1 cellular context compared by ENCODE assay signal in the genomic region with DNA sequence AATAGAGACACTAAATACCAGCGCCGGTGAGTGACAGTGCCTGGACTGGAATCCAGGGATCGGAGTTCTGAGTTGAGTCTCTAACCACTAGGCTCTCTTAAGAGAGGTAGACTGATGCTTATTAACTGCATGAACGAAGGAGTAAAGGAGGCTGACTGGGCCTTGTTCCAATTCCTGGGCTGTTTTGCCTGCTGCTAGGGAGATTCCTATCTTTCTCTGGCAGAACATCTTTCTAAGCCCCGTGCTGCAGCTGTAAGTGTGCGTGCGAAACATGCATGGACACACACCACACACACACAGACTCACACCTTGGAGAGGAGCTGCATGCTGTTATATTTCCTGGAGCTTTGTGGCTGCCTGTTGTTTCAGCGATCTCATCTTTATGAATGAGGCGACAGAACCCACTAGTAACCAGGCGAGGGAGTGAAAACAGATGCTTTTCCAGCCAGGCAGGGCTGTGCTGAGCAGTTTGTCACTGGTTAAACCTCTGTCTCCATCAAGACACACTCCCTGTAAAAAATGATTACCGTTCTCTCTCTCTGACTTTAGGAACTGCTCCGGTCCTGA.
TF ChIP-seq lines count a peak whose summit lies in the region.

No MANE protein-coding gene starts in this region.

TF ChIP-seq in K562, 482 proteins besides CTCF, POLR2A, EP300 and RAD21 (continued from another document and continues in another):
- TF ChIP-seq, protein P1, sequence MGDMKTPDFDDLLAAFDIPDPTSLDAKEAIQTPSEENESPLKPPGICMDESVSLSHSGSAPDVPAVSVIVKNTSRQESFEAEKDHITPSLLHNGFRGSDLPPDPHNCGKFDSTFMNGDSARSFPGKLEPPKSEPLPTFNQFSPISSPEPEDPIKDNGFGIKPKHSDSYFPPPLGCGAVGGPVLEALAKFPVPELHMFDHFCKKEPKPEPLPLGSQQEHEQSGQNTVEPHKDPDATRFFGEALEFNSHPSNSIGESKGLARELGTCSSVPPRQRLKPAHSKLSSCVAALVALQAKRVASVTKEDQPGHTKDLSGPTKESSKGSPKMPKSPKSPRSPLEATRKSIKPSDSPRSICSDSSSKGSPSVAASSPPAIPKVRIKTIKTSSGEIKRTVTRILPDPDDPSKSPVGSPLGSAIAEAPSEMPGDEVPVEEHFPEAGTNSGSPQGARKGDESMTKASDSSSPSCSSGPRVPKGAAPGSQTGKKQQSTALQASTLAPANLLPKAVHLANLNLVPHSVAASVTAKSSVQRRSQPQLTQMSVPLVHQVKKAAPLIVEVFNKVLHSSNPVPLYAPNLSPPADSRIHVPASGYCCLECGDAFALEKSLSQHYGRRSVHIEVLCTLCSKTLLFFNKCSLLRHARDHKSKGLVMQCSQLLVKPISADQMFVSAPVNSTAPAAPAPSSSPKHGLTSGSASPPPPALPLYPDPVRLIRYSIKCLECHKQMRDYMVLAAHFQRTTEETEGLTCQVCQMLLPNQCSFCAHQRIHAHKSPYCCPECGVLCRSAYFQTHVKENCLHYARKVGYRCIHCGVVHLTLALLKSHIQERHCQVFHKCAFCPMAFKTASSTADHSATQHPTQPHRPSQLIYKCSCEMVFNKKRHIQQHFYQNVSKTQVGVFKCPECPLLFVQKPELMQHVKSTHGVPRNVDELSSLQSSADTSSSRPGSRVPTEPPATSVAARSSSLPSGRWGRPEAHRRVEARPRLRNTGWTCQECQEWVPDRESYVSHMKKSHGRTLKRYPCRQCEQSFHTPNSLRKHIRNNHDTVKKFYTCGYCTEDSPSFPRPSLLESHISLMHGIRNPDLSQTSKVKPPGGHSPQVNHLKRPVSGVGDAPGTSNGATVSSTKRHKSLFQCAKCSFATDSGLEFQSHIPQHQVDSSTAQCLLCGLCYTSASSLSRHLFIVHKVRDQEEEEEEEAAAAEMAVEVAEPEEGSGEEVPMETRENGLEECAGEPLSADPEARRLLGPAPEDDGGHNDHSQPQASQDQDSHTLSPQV (IDR thresholded peaks at IDR 0.05): peak; percentile 80
- TF ChIP-seq ZNF239 (CRISPR knock-in tag; IDR thresholded peaks at IDR 0.05) (peak; percentile 10; the same call in 1 of the 2 replicates), NFIC (IDR thresholded peaks at IDR 0.05) (peak; percentile 76), MCM5 (IDR thresholded peaks at IDR 0.05; ENCODE audit: low read depth) (no peak), CAMTA2 (CRISPR knock-in tag; conservative IDR thresholded peaks at IDR 0.05) (no peak), PTRF (tag; IDR thresholded peaks at IDR 0.05) (peak; percentile 44; the same call in 1 of the 2 replicates), KDM1A (IDR thresholded peaks at IDR 0.05) (peak; percentile 41 to 65; a peak in 2 of 4 replicates), BRD9 (IDR thresholded peaks at IDR 0.05; ENCODE audit: low read depth, partially characterized antibody) (no peak), IRF2 (CRISPR knock-in tag; IDR thresholded peaks at IDR 0.05) (no peak), FOXJ2 (tag; IDR thresholded peaks at IDR 0.05) (peak; percentile 86; the same call in 1 of the 2 replicates)
- TF ChIP-seq, protein P2, sequence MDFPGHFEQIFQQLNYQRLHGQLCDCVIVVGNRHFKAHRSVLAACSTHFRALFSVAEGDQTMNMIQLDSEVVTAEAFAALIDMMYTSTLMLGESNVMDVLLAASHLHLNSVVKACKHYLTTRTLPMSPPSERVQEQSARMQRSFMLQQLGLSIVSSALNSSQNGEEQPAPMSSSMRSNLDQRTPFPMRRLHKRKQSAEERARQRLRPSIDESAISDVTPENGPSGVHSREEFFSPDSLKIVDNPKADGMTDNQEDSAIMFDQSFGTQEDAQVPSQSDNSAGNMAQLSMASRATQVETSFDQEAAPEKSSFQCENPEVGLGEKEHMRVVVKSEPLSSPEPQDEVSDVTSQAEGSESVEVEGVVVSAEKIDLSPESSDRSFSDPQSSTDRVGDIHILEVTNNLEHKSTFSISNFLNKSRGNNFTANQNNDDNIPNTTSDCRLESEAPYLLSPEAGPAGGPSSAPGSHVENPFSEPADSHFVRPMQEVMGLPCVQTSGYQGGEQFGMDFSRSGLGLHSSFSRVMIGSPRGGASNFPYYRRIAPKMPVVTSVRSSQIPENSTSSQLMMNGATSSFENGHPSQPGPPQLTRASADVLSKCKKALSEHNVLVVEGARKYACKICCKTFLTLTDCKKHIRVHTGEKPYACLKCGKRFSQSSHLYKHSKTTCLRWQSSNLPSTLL (IDR thresholded peaks at IDR 0.05): no peak
- TF ChIP-seq, protein P3, sequence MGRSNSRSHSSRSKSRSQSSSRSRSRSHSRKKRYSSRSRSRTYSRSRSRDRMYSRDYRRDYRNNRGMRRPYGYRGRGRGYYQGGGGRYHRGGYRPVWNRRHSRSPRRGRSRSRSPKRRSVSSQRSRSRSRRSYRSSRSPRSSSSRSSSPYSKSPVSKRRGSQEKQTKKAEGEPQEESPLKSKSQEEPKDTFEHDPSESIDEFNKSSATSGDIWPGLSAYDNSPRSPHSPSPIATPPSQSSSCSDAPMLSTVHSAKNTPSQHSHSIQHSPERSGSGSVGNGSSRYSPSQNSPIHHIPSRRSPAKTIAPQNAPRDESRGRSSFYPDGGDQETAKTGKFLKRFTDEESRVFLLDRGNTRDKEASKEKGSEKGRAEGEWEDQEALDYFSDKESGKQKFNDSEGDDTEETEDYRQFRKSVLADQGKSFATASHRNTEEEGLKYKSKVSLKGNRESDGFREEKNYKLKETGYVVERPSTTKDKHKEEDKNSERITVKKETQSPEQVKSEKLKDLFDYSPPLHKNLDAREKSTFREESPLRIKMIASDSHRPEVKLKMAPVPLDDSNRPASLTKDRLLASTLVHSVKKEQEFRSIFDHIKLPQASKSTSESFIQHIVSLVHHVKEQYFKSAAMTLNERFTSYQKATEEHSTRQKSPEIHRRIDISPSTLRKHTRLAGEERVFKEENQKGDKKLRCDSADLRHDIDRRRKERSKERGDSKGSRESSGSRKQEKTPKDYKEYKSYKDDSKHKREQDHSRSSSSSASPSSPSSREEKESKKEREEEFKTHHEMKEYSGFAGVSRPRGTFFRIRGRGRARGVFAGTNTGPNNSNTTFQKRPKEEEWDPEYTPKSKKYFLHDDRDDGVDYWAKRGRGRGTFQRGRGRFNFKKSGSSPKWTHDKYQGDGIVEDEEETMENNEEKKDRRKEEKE (IDR thresholded peaks at IDR 0.05; ENCODE audit: borderline replicate concordance in 1 of 2, control insufficient read depth in 1 of 2, low read depth in 2 of 2, low read length in 1 of 2): peak in 1 of 2 experiments; percentile 5; a peak in 1 of 4 replicates
- TF ChIP-seq, protein P4, sequence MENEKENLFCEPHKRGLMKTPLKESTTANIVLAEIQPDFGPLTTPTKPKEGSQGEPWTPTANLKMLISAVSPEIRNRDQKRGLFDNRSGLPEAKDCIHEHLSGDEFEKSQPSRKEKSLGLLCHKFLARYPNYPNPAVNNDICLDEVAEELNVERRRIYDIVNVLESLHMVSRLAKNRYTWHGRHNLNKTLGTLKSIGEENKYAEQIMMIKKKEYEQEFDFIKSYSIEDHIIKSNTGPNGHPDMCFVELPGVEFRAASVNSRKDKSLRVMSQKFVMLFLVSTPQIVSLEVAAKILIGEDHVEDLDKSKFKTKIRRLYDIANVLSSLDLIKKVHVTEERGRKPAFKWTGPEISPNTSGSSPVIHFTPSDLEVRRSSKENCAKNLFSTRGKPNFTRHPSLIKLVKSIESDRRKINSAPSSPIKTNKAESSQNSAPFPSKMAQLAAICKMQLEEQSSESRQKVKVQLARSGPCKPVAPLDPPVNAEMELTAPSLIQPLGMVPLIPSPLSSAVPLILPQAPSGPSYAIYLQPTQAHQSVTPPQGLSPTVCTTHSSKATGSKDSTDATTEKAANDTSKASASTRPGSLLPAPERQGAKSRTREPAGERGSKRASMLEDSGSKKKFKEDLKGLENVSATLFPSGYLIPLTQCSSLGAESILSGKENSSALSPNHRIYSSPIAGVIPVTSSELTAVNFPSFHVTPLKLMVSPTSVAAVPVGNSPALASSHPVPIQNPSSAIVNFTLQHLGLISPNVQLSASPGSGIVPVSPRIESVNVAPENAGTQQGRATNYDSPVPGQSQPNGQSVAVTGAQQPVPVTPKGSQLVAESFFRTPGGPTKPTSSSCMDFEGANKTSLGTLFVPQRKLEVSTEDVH (IDR thresholded peaks at IDR 0.05; ENCODE audit: low read depth, partially characterized antibody): no peak
- TF ChIP-seq, protein P5, sequence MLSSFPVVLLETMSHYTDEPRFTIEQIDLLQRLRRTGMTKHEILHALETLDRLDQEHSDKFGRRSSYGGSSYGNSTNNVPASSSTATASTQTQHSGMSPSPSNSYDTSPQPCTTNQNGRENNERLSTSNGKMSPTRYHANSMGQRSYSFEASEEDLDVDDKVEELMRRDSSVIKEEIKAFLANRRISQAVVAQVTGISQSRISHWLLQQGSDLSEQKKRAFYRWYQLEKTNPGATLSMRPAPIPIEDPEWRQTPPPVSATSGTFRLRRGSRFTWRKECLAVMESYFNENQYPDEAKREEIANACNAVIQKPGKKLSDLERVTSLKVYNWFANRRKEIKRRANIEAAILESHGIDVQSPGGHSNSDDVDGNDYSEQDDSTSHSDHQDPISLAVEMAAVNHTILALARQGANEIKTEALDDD (IDR thresholded peaks at IDR 0.05): peak; percentile 78
- TF ChIP-seq, protein P6, sequence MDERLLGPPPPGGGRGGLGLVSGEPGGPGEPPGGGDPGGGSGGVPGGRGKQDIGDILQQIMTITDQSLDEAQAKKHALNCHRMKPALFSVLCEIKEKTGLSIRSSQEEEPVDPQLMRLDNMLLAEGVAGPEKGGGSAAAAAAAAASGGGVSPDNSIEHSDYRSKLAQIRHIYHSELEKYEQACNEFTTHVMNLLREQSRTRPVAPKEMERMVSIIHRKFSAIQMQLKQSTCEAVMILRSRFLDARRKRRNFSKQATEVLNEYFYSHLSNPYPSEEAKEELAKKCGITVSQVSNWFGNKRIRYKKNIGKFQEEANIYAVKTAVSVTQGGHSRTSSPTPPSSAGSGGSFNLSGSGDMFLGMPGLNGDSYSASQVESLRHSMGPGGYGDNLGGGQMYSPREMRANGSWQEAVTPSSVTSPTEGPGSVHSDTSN (CRISPR knock-in tag; IDR thresholded peaks at IDR 0.05; ENCODE audit: low read depth): no peak
- TF ChIP-seq, protein P6 (tag; conservative IDR thresholded peaks at IDR 0.05; ENCODE audit: low read depth): no peak
- TF ChIP-seq, protein P7, sequence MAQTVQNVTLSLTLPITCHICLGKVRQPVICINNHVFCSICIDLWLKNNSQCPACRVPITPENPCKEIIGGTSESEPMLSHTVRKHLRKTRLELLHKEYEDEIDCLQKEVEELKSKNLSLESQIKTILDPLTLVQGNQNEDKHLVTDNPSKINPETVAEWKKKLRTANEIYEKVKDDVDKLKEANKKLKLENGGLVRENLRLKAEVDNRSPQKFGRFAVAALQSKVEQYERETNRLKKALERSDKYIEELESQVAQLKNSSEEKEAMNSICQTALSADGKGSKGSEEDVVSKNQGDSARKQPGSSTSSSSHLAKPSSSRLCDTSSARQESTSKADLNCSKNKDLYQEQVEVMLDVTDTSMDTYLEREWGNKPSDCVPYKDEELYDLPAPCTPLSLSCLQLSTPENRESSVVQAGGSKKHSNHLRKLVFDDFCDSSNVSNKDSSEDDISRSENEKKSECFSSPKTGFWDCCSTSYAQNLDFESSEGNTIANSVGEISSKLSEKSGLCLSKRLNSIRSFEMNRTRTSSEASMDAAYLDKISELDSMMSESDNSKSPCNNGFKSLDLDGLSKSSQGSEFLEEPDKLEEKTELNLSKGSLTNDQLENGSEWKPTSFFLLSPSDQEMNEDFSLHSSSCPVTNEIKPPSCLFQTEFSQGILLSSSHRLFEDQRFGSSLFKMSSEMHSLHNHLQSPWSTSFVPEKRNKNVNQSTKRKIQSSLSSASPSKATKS (CRISPR knock-in tag; IDR thresholded peaks at IDR 0.05): no peak
